ENCODE assay signal across 1 cellular context in genomic region chr7:121384159-121384745, GRCh38.
TF ChIP-seq lines count a peak whose summit lies in the region.

No MANE protein-coding gene starts in this region.

TF ChIP-seq in endothelial cell of umbilical vein, 7 proteins besides CTCF, POLR2A, EP300 and RAD21 (continued from another document):
- TF ChIP-seq JUN (IDR thresholded peaks at IDR 0.05; ENCODE audit: borderline replicate concordance, insufficient read depth, insufficient read length, low read depth) (no peak), FOS (IDR thresholded peaks at IDR 0.05; ENCODE audit: borderline replicate concordance, insufficient read depth, low read length) (no peak), MYC (IDR thresholded peaks at IDR 0.05; ENCODE audit: low read depth, low read length) (no peak), EZH2 (IDR thresholded peaks at IDR 0.05; ENCODE audit: borderline replicate concordance, low read depth, low read length, severe bottlenecking) (no peak), GATA2 (IDR thresholded peaks at IDR 0.05; ENCODE audit: insufficient read depth, insufficient read length, low read depth, low read length) (no peak), POLR2AphosphoS5 (IDR thresholded peaks at IDR 0.05; ENCODE audit: insufficient read depth, low read depth, low read length) (no peak)
